In the genomic region with DNA sequence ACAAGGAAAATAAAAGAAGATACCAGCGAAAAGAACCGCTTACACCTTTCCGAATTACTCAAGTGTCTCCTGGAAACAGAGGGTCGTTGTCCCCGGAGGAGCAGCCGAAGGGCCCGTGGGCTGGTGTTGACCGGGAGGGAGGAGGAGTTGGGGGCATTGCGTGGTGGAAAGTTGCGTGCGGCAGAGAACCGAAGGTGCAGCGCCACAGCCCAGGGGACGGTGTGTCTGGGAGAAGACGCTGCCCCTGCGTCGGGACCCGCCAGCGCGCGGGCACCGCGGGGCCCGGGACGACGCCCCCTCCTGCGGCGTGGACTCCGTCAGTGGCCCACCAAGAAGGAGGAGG, we compare ENCODE assay signal across 8 cellular contexts. TPM values are rescaled to one million over a fixed set of nuclear protein-coding genes. Genes with fewer than 3 reads are reported as not detected.
DNase-seq lines count a peak whose midpoint lies in the region; ATAC-seq and TF ChIP-seq lines count a peak whose summit lies in the region.

No MANE protein-coding gene starts in this region.

- WGBS in transverse colon (ENCODE audit: low coverage in 1 of 2), 2 donors = 0 to 2% methylated on average over 1 to 27 of the region's 29 CpGs

- H3K36me3 Mint-ChIP-seq in CD8-positive, alpha-beta T cell = peaks cover 7% of the 10 kb centered on the region
- no peaks in the 10 kb centered on the region for H3K36me3 Mint-ChIP-seq in natural killer cell

- peak overlapping the region; percentile 63 for H3K27ac ChIP-seq in CD8-positive, alpha-beta T cell (ENCODE audit: low read depth, low read length)
- peak overlapping the region; percentile 83 to 91 (median 89) for H3K27ac ChIP-seq in transverse colon

- no peak for TF ChIP-seq CTCF in CD8-positive, alpha-beta T cell (IDR thresholded peaks at IDR 0.05)
- TF ChIP-seq CTCF in epithelial cell of proximal tubule (conservative IDR thresholded peaks at IDR 0.05; ENCODE audit: low read depth, low read length) (no peak), natural killer cell (IDR thresholded peaks at IDR 0.05) (no peak), transverse colon (IDR thresholded peaks at IDR 0.05) (no peak)

- H3K36me3 ChIP-seq in CD8-positive, alpha-beta T cell (ENCODE audit: insufficient read depth, low read length) = no peaks in the 10 kb centered on the region
- no peaks in the 10 kb centered on the region for H3K36me3 ChIP-seq in transverse colon

- H3K4me3 ChIP-seq in CD8-positive, alpha-beta T cell (ENCODE audit: low read depth, low read length) = peak overlapping the region; percentile 57
- H3K4me3 ChIP-seq in epithelial cell of proximal tubule (ENCODE audit: low read depth, low read length) (peak overlapping the region; percentile 87), transverse colon (peak overlapping the region; percentile 54 to 78 (median 60))

- TF ChIP-seq POLR2A in transverse colon (IDR thresholded peaks at IDR 0.05) = no peak

- H3K9me3 Mint-ChIP-seq in CD8-positive, alpha-beta T cell = no peaks in the 10 kb centered on the region
- H3K9me3 Mint-ChIP-seq in natural killer cell = no peaks in the 10 kb centered on the region

- in situ Hi-C loops in transverse colon (cut with MboI; ENCODE audit: low pct_ligation_motif_present in 1 of 4, low pct_unique_long_range_greater_than_20kb in 1 of 4, low sequenced_read_pairs in 3 of 4) = loop anchor here in 1 of 4 donors (25.0 kb wide), 1 partner anchor 755 kb away; no protein-coding TSS in a partner anchor

- intact Hi-C loops in CD8-positive, alpha-beta T cell (cut with DNase I, micrococcal nuclease) = loop anchor here in 1 of 2 experiments (5.0 to 10.0 kb wide), 3 partner anchors 380 to 808 kb away; no protein-coding TSS in a partner anchor
- intact Hi-C loops in natural killer cell (cut with micrococcal nuclease) (no loop called here), transverse colon (cut with DNase I; ENCODE audit: low total_unique reads) (no loop called here)

- POLR2A ChIA-PET in CD8-positive, alpha-beta T cell (lab: Charles Lee) = no interaction called here

- no peak for TF ChIP-seq EP300 in transverse colon (IDR thresholded peaks at IDR 0.05; ENCODE audit: low read depth)

- peaks cover 4% of the 10 kb centered on the region for H3K27me3 ChIP-seq in CD8-positive, alpha-beta T cell (ENCODE audit: insufficient read depth, low read length)
- H3K27me3 ChIP-seq in transverse colon = peaks cover 12% of the 10 kb centered on the region

- peak overlapping the region; percentile 78 for H3K27ac Mint-ChIP-seq in CD8-positive, alpha-beta T cell
- H3K27ac Mint-ChIP-seq in natural killer cell = peak overlapping the region in 1 of 2 donors; percentile 86

- peak overlapping the region; percentile 89 for H3K4me3 Mint-ChIP-seq in CD8-positive, alpha-beta T cell
- H3K4me3 Mint-ChIP-seq in natural killer cell = peak overlapping the region; percentile 97

- H3K4me1 Mint-ChIP-seq in CD8-positive, alpha-beta T cell (ENCODE audit: low read depth) = peaks cover 32% of the 10 kb centered on the region
- peaks cover 43 to 45% of the 10 kb centered on the region in 2 donors for H3K4me1 Mint-ChIP-seq in natural killer cell

- H3K27me3 Mint-ChIP-seq in CD8-positive, alpha-beta T cell (ENCODE audit: low read depth) = peaks cover 7% of the 10 kb centered on the region
- peaks cover 28 to 35% of the 10 kb centered on the region in 2 donors for H3K27me3 Mint-ChIP-seq in natural killer cell (ENCODE audit: low read depth in 2 of 2)

- ATAC-seq in CD8-positive, alpha-beta T cell = no peak
- peak; percentile 3 for ATAC-seq in HG03432 (IDR thresholded peaks at IDR 0.05; ENCODE audit: unreplicated experiment)
- peak in 1 of 3 donors; percentile 9 for ATAC-seq in natural killer cell
- ATAC-seq in HG03135 (IDR thresholded peaks at IDR 0.05; ENCODE audit: unreplicated experiment) = no peak
- ATAC-seq in GM18868 (IDR thresholded peaks at IDR 0.05; ENCODE audit: unreplicated experiment) = no peak

- peaks cover 20% of the 10 kb centered on the region for H3K4me1 ChIP-seq in CD8-positive, alpha-beta T cell (ENCODE audit: insufficient read depth, low read length)
- peaks cover 0 to 42% (median 23%) of the 10 kb centered on the region in 4 donors for H3K4me1 ChIP-seq in transverse colon

- DNase-seq in CD8-positive, alpha-beta T cell = peak in 3 of 7 experiments; percentile 21 to 28 (median 24)
- peak; percentile 51 for DNase-seq in activated CD4-positive, alpha-beta T cell treated with anti-CD3 and anti-CD28 coated beads for 48 hours
- DNase-seq in epithelial cell of proximal tubule (ENCODE audit: low read depth) (no peak), natural killer cell (no peak), transverse colon (peak; percentile 31)

- CTCF ChIA-PET in CD8-positive, alpha-beta T cell (lab: Charles Lee) = no interaction called here

- no peaks in the 10 kb centered on the region for H3K9me3 ChIP-seq in CD8-positive, alpha-beta T cell (ENCODE audit: low read length)
- no peaks in the 10 kb centered on the region for H3K9me3 ChIP-seq in transverse colon

RNA-seq across cellular contexts. Expression of a gene that starts 0.3 kb away (rescaled TPM):
- 1 to 10 TPM; 2.9 TPM for total RNA-seq in CD8-positive, alpha-beta T cell
- 121 and 166 TPM in 2 replicates for total RNA-seq in epithelial cell of proximal tubule
- 1 to 10 TPM; 1.5 to 3.0 (median 1.5) TPM for total RNA-seq in natural killer cell
- total RNA-seq in transverse colon = 10 to 100 TPM in 3 of 4 donors, 1 to 10 TPM in 1; 9.4 to 25.9 (median 16.6) TPM

Comparison
In these comparisons a context has a peak if more than half of its experiments do, and no peak if none do; other contexts are left out.
1. DNase-seq: peak in activated CD4-positive, alpha-beta T cell treated with anti-CD3 and anti-CD28 coated beads for 48 hours (single experiment) and transverse colon (single experiment); none in epithelial cell of proximal tubule (single experiment) and natural killer cell (single experiment).
2. Peak in every context shown above with its lines, with median percentiles within 50 percentile points of each other: H3K4me3 ChIP-seq.